In genomic region chr21:46326110-46326703, GRCh38 we compare ENCODE assay signal across 10 cellular contexts. TPM values are rescaled to one million over a fixed set of nuclear protein-coding genes. Genes with fewer than 3 reads are reported as not detected.
A peak's percentile ranks its signal among the peaks of the same experiment; 100 is the strongest.
DNase-seq lines count a peak whose midpoint lies in the region; ATAC-seq and TF ChIP-seq lines count a peak whose summit lies in the region.
"Had no signal": no experiment of that assay in that cellular context is flagged by ENCODE, and none has a peak within 500 bp of the region (broad histone marks: within the 10 kb centered on the region; RNA-seq: fewer than 3 reads in every experiment).

No MANE protein-coding gene starts in this region.

- H3K27ac ChIP-seq in BLaER1 (no peak overlapping the region), SJCRH30 (no peak overlapping the region; the same call in 1 of the 2 replicates), iPS-20b (ENCODE audit: low read length) (no peak overlapping the region)

- H3K36me3 ChIP-seq in BLaER1 (peaks cover 47% of the 10 kb centered on the region), SJCRH30 (peaks cover 18% of the 10 kb centered on the region), iPS-20b (ENCODE audit: insufficient read depth, low read depth, low read length) (peaks cover 51% of the 10 kb centered on the region)

- H3K9ac ChIP-seq in BLaER1 = peak overlapping the region; percentile 89; the same call in 1 of the 2 replicates
- H3K9ac ChIP-seq in iPS-20b (ENCODE audit: low read depth, low read length) = no peak overlapping the region

- H3K4me2 ChIP-seq in BLaER1 = peak overlapping the region; percentile 90

- H3K27me3 ChIP-seq in BLaER1 (no peaks in the 10 kb centered on the region), SJCRH30 (no peaks in the 10 kb centered on the region), iPS-20b (ENCODE audit: insufficient read depth, low read length) (no peaks in the 10 kb centered on the region)
- H3K27me3 ChIP-seq: Peyer's patch had no signal

- H4K20me1 ChIP-seq in BLaER1 = peaks cover 36% of the 10 kb centered on the region

- no peak for ATAC-seq in HG02885 (IDR thresholded peaks at IDR 0.05; ENCODE audit: poor library complexity, unreplicated experiment)

- H3K4me3 ChIP-seq in BLaER1 = no peak overlapping the region
- H3K4me3 ChIP-seq in SJCRH30 = peak overlapping the region; percentile 99; the same call in 1 of the 2 replicates
- H3K4me3 ChIP-seq in iPS-20b (ENCODE audit: low read length) = peak overlapping the region; percentile 61; the same call in 1 of the 2 replicates

- no peaks in the 10 kb centered on the region for H3K9me3 ChIP-seq in BLaER1
- no peaks in the 10 kb centered on the region for H3K9me3 ChIP-seq in SJCRH30 (replicated peaks)
- H3K9me3 ChIP-seq in iPS-20b (ENCODE audit: insufficient read depth, low read depth, low read length) = no peaks in the 10 kb centered on the region
- H3K9me3 ChIP-seq: Peyer's patch had no signal

- H3K4me1 ChIP-seq in BLaER1 (peaks cover 25% of the 10 kb centered on the region), SJCRH30 (peaks cover 5% of the 10 kb centered on the region), iPS-20b (ENCODE audit: insufficient read depth, low read length) (peaks cover 8% of the 10 kb centered on the region)

- TF ChIP-seq CTCF in GM20000 (IDR thresholded peaks at IDR 0.05; ENCODE audit: extremely low read depth, missing control alignments) = peak; percentile 20

- no peak for DNase-seq in GM20000 (ENCODE audit: low spot score)
- no peak for DNase-seq in SJCRH30
- no peak for DNase-seq in GM19240 (ENCODE audit: insufficient read length, low spot score)
- no peak for DNase-seq in DMS79 treated with DMSO at 0.1 percent for 48 hours (lab: John Stamatoyannopoulos, UW)
- no peak for DNase-seq in DMS53 (lab: John Stamatoyannopoulos, UW)
- DNase-seq: Peyer's patch; stimulated activated CD4-positive, alpha-beta T cell treated with anti-CD3 and anti-CD28 coated beads, Interleukin-2, amount 100 ng/mL, for 24 hours had no signal

RNA-seq across cellular contexts. Expression of gene PCNT, which starts 2.3 kb away (rescaled TPM):
- total RNA-seq in SJCRH30 (2014; rRNA removed; shearing (Covaris generic)) = 21.7 and 35.7 TPM in 2 replicates

RNA-seq across cellular contexts. Expression of gene C21orf58, which starts 2.5 kb away (rescaled TPM):
- 33.0 and 40.7 TPM in 2 replicates for total RNA-seq in SJCRH30 (2014; rRNA removed; shearing (Covaris generic))

RNA-seq across cellular contexts. Expression of gene YBEY, which starts 40.1 kb away (rescaled TPM):
- 16.1 and 16.4 TPM in 2 replicates for total RNA-seq in SJCRH30 (2014; rRNA removed; shearing (Covaris generic))

RNA-seq across cellular contexts. Expression of gene MCM3AP, which starts 40.8 kb away (rescaled TPM):
- 39.8 and 49.2 TPM in 2 replicates for total RNA-seq in SJCRH30 (2014; rRNA removed; shearing (Covaris generic))
